ENCODE assay signal across 1 cellular context in genomic region chr13:27619093-27619705, GRCh38.
TF ChIP-seq lines count a peak whose summit lies in the region.

No MANE protein-coding gene starts in this region.

TF ChIP-seq in endothelial cell of umbilical vein, 7 proteins besides CTCF, POLR2A, EP300 and RAD21 (continued from another document):
- TF ChIP-seq EZH2 (IDR thresholded peaks at IDR 0.05; ENCODE audit: borderline replicate concordance, low read depth, low read length, severe bottlenecking) = no peak
- TF ChIP-seq POLR2AphosphoS5 (IDR thresholded peaks at IDR 0.05; ENCODE audit: insufficient read depth, low read depth, low read length) = no peak
- no peak for TF ChIP-seq JUN (IDR thresholded peaks at IDR 0.05; ENCODE audit: borderline replicate concordance, insufficient read depth, insufficient read length, low read depth)
